10 cellular contexts compared by ENCODE assay signal in the genomic region with DNA sequence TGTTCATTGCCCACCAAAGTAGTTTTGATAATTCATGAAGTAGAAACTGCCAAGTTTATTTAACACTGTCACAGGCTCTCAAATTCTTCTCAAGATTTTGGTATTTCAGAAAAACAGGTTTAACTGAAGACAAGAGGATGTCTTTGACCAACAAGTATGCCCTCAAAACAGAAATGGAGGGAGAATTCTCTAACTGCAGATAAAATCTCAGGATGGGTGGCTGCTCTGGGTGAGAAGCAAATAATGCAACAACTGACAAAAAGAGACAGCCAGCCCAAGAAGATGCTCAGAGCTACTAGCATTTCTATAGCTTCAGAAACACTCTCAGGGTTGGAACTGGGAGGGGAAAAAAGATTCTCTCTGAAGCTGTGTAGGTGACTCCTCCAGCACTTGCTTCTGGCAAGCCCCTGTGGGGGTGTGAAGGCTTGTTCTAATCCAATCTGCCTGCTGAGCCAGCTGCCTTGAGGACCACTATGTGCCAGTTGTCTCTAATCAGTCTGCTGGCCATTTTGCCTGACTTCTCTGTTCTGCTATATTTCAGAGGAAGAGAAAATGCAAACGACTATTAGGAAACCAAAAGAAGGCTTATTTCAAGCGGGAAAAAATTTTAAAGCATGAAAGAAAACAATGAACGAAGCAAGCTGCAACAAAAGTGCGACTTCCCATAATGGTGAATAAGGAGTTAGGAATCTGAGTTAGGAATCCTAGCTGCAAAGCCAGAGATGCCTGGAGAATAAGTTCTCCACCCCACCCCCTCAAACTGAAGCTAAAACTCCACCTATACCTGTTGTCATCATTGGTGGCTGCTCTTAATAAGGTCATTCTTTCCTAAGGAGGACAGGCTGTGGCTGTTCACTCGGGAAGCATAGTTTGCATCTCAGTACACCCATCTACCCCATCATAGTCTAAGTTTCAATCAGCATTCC.
DNase-seq lines count a peak whose midpoint lies in the region; TF ChIP-seq lines count a peak whose summit lies in the region.
"Had no signal": no experiment of that assay in that cellular context is flagged by ENCODE, and none has a peak within 500 bp of the region (broad histone marks: within the 10 kb centered on the region; RNA-seq: fewer than 3 reads in every experiment).

No MANE protein-coding gene starts in this region.

- no peaks in the 10 kb centered on the region for H3K9me3 Mint-ChIP-seq in osteocyte (ENCODE audit: unreplicated experiment)

- H3K27ac Mint-ChIP-seq in osteocyte (ENCODE audit: unreplicated experiment): peak overlapping the region; percentile 62

- H3K27ac ChIP-seq in SJCRH30 (0 out of 2 replicates have a peak overlapping the region, but pooled peaks have one; percentile 4), epithelial cell of prostate (peak overlapping the region; percentile 74)

- H3K36me3 Mint-ChIP-seq in osteocyte (ENCODE audit: unreplicated experiment): no peaks in the 10 kb centered on the region

- H3K4me3 ChIP-seq in SJCRH30: no peak overlapping the region

- no peak overlapping the region for H3K4me3 Mint-ChIP-seq in osteocyte (ENCODE audit: unreplicated experiment)

- no peaks in the 10 kb centered on the region for H3K27me3 Mint-ChIP-seq in osteocyte (ENCODE audit: unreplicated experiment)

- H3K9me3 ChIP-seq in SJCRH30 (replicated peaks): no peaks in the 10 kb centered on the region

- H3K4me1 ChIP-seq in SJCRH30: peaks cover 6% of the 10 kb centered on the region; the same call in 1 of the 2 replicates

- no peaks in the 10 kb centered on the region for H3K36me3 ChIP-seq in SJCRH30

- DNase-seq in ELR (ENCODE audit: low read depth) (peak; percentile 68), SJCRH30 (peak; percentile 12 to 38), epithelial cell of prostate (ENCODE audit: low read depth, low spot score) (no peak), osteocyte (ENCODE audit: extremely low spot score, unreplicated experiment) (no peak), ecto neural progenitor cell (ENCODE audit: low spot score) (no peak), NCI-H2107 (lab: John Stamatoyannopoulos, UW) (no peak)
- no peak for DNase-seq in activated CD4-positive, CD25-positive, alpha-beta regulatory T cell (lab: John Stamatoyannopoulos, UW)
- no peak for DNase-seq in NK-92 treated with Interleukin-12 subunit alpha and Interleukin-12 subunit beta, amount 100 ng/mL, for 24 hours (lab: John Stamatoyannopoulos, UW)
- DNase-seq: Calu3; stimulated activated CD4-positive, alpha-beta T cell treated with anti-CD3 and anti-CD28 coated beads, Interleukin-1b, Interleukin-23, amount 100 ng/mL, for 48 hours had no signal

- no peak for TF ChIP-seq CTCF in osteocyte (IDR thresholded peaks at IDR 0.05)

- peaks cover 26% of the 10 kb centered on the region for H3K4me1 Mint-ChIP-seq in osteocyte (ENCODE audit: unreplicated experiment)

- no peaks in the 10 kb centered on the region for H3K27me3 ChIP-seq in SJCRH30

Comparison
In these comparisons a context has a peak if more than half of its experiments do, and no peak if none do; other contexts are left out.
1. DNase-seq: peak in ELR (single experiment) and SJCRH30 (2 of 2); none in epithelial cell of prostate (single experiment), osteocyte (single experiment), activated CD4-positive, CD25-positive, alpha-beta regulatory T cell (0 of 4), ecto neural progenitor cell (single experiment), NCI-H2107 (single experiment) and NK-92 treated with Interleukin-12 subunit alpha and Interleukin-12 subunit beta, amount 100 ng/mL, for 24 hours (single experiment).